Comparison of ENCODE assay signal across 24 cellular contexts in the genomic region with DNA sequence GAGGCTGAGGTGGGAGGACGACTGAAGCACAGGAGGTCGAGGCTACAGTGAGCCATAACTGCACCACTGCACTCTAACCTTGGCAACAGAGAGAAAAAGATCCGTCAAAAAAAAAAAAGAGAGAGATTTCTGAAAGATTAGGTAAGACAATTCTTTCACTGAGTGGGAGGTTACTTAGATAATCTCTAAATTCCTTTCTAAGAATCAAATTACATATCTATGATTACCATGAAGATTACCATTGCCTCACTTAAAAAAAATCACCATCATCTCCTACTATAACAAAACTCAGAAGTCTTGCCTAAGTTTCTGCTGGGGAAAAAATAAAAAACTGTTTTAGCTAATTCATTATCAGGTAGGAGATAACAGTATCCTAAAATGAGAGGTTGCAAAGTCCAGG.
"Had no signal": no experiment of that assay in that cellular context is flagged by ENCODE, and none has a peak within 500 bp of the region (broad histone marks: within the 10 kb centered on the region; RNA-seq: fewer than 3 reads in every experiment).

No MANE protein-coding gene starts in this region.

- H3K4me1 Mint-ChIP-seq: activated CD8-positive, alpha-beta memory T cell treated with anti-CD3 and anti-CD28 coated beads, Interleukin-2, amount 10 ng/mL, durations not matched to agents 7 days and 5 days; activated naive CD8-positive, alpha-beta T cell treated with anti-CD3 and anti-CD28 coated beads, Interleukin-2, amount 50 U/mL, for 24 hours; immature natural killer cell had no signal

- H3K4me3 Mint-ChIP-seq: activated CD4-positive, alpha-beta memory T cell treated with anti-CD3 and anti-CD28 coated beads for 36 hours; activated CD8-positive, alpha-beta memory T cell treated with anti-CD3 and anti-CD28 coated beads, Interleukin-2, amount 10 ng/mL, durations not matched to agents 7 days and 5 days; activated naive CD4-positive, alpha-beta T cell treated with anti-CD3 and anti-CD28 coated beads for 36 hours; activated naive CD8-positive, alpha-beta T cell treated with anti-CD3 and anti-CD28 coated beads, Interleukin-2, amount 50 U/mL, for 24 hours; immature natural killer cell had no signal

- H3K27ac Mint-ChIP-seq: activated CD4-positive, alpha-beta memory T cell treated with anti-CD3 and anti-CD28 coated beads for 36 hours; activated CD8-positive, alpha-beta memory T cell treated with anti-CD3 and anti-CD28 coated beads, Interleukin-2, amount 10 ng/mL, durations not matched to agents 7 days and 5 days; activated naive CD4-positive, alpha-beta T cell treated with anti-CD3 and anti-CD28 coated beads for 36 hours; activated naive CD8-positive, alpha-beta T cell treated with anti-CD3 and anti-CD28 coated beads, Interleukin-2, amount 50 U/mL, for 24 hours; activated T-helper 2 cell treated with anti-CD3 and anti-CD28 coated beads, Interferon-gamma antibody, Interleukin-2, Interleukin-4, amounts not matched to agents 10 μg/mL and 5 μg/mL and 100 μg/mL, durations not matched to agents 14 hours and 24 hours and 36 hours; immature natural killer cell had no signal

- H3K36me3 ChIP-seq: cardiac muscle cell, esophagus muscularis mucosa, lower lobe of right lung, ovary, spleen, stomach, upper lobe of left lung had no signal

- ATAC-seq: activated CD8-positive, alpha-beta memory T cell treated with anti-CD3 and anti-CD28 coated beads, Interleukin-2, amount 10 ng/mL, durations not matched to agents 7 days and 5 days; activated naive CD8-positive, alpha-beta T cell treated with anti-CD3 and anti-CD28 coated beads, Interleukin-2, amount 50 U/mL, for 24 hours; left cardiac atrium; lower lobe of right lung; sciatic nerve had no signal

- H3K27me3 ChIP-seq: cardiac muscle cell, esophagus muscularis mucosa, ovary, stomach, testis, upper lobe of left lung had no signal

- H3K36me3 Mint-ChIP-seq: activated CD4-positive, alpha-beta memory T cell treated with anti-CD3 and anti-CD28 coated beads for 36 hours; activated CD8-positive, alpha-beta memory T cell treated with anti-CD3 and anti-CD28 coated beads, Interleukin-2, amount 10 ng/mL, durations not matched to agents 7 days and 5 days; immature natural killer cell had no signal

- H3K4me1 ChIP-seq: lower lobe of right lung, spleen, testis had no signal

- H3K9me3 ChIP-seq: esophagus muscularis mucosa, lower lobe of right lung, ovary, spleen, stomach, testis, upper lobe of left lung had no signal

- H3K27ac ChIP-seq: cardiac muscle cell, coronary artery, esophagus muscularis mucosa, lower lobe of right lung, ovary, spleen, stomach, testis, upper lobe of left lung had no signal

- DNase-seq: activated CD4-positive, alpha-beta memory T cell treated with anti-CD3 and anti-CD28 coated beads for 36 hours; activated CD4-positive, alpha-beta T cell treated with anti-CD3 and anti-CD28 coated beads for 1 hour; activated CD8-positive, alpha-beta memory T cell treated with anti-CD3 and anti-CD28 coated beads, Interleukin-2, amount 10 ng/mL, durations not matched to agents 7 days and 5 days; activated naive CD4-positive, alpha-beta T cell treated with anti-CD3 and anti-CD28 coated beads for 36 hours; activated naive CD8-positive, alpha-beta T cell treated with anti-CD3 and anti-CD28 coated beads, Interleukin-2, amount 50 U/mL, for 24 hours; activated T-cell treated with anti-CD3 and anti-CD28 coated beads, Interleukin-2, amount 50 U/mL, for 1 hour; effector CD4-positive, alpha-beta T cell; foreskin fibroblast; immature natural killer cell; left cardiac atrium; lower lobe of right lung; ovary; spleen; stimulated activated CD4-positive, alpha-beta T cell treated with anti-CD3 and anti-CD28 coated beads, Interleukin-1b, Interleukin-23, amount 100 ng/mL, for 48 hours; stomach; T-helper 1 cell; T1000; testis; upper lobe of left lung had no signal

- H3K4me3 ChIP-seq: cardiac muscle cell, coronary artery, esophagus muscularis mucosa, lower lobe of right lung, ovary, spleen, stomach, testis, upper lobe of left lung had no signal

- H3K9me3 Mint-ChIP-seq: activated CD4-positive, alpha-beta memory T cell treated with anti-CD3 and anti-CD28 coated beads for 36 hours; activated naive CD4-positive, alpha-beta T cell treated with anti-CD3 and anti-CD28 coated beads for 36 hours; activated naive CD8-positive, alpha-beta T cell treated with anti-CD3 and anti-CD28 coated beads, Interleukin-2, amount 50 U/mL, for 24 hours; activated T-helper 2 cell treated with anti-CD3 and anti-CD28 coated beads, Interferon-gamma antibody, Interleukin-2, Interleukin-4, amounts not matched to agents 10 μg/mL and 5 μg/mL and 100 μg/mL, durations not matched to agents 14 hours and 24 hours and 36 hours had no signal
